Comparison of ENCODE assay signal across 13 cellular contexts in the genomic region with DNA sequence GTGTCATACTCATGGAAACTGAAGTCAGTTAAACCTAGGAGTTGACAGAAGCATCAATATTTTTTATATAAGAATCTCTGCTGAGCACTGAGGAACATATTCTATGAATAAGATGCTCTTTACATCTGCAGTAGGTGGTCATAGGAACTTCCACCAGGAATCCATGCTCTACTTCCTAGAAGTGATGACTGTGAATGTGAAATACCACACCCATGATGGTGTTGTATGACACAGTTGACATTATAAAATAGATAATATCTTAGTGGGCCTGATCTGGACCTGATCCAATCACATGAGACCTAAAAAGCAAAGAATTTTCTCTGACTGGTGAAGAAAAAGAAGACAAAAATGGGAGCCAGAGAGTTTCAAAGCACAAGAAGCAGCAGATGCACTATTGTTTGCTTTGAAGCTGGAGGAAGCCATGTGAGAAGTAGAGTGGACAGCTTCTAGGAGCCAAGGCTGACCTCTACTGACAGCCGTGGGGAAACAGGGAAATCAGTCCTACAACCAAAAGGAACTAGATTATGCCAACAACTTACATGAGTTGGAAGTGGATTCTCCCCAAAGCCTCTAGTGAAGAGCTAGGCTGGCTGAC.
A peak's percentile ranks its signal among the peaks of the same experiment; 100 is the strongest.
DNase-seq lines count a peak whose midpoint lies in the region; ATAC-seq and TF ChIP-seq lines count a peak whose summit lies in the region.
"Had no signal": no experiment of that assay in that cellular context is flagged by ENCODE, and none has a peak within 500 bp of the region (broad histone marks: within the 10 kb centered on the region; RNA-seq: fewer than 3 reads in every experiment).

No MANE protein-coding gene starts in this region.

- H3K9me2 ChIP-seq in PC-3 (replicated peaks; ENCODE audit: low read length): no peaks in the 10 kb centered on the region
- H3K9me2 ChIP-seq in OCI-LY7 (ENCODE audit: insufficient read depth, low read length): no peaks in the 10 kb centered on the region

- no peak overlapping the region for H3K4me3 ChIP-seq in PC-3 (ENCODE audit: low read length)
- no peak overlapping the region for H3K4me3 ChIP-seq in esophagus squamous epithelium
- H3K4me3 ChIP-seq in thyroid gland (replicated peaks in 1 of 3): no peak overlapping the region
- no peak overlapping the region for H3K4me3 ChIP-seq in OCI-LY7 (ENCODE audit: low read depth, low read length, poor library complexity, severe bottlenecking)

- H3K4me1 ChIP-seq in PC-3 (ENCODE audit: insufficient read depth, low read length) (peaks cover 30% of the 10 kb centered on the region), esophagus squamous epithelium (peaks cover 0 to 9% (median 3%) of the 10 kb centered on the region in 3 donors), thyroid gland (no peaks in the 10 kb centered on the region), OCI-LY7 (ENCODE audit: insufficient read depth, low read length, poor library complexity, severe bottlenecking) (no peaks in the 10 kb centered on the region)

- H3K4me2 ChIP-seq in PC-3 (ENCODE audit: low read length) (peak overlapping the region; percentile 63), OCI-LY7 (ENCODE audit: low read length) (no peak overlapping the region)

- no peaks in the 10 kb centered on the region for H4K20me1 ChIP-seq in PC-3 (ENCODE audit: low read length)
- H4K20me1 ChIP-seq in OCI-LY7 (ENCODE audit: insufficient read depth, low read length): no peaks in the 10 kb centered on the region

- 45 to 63% methylated on average over 1 of the region's 1 CpG for WGBS in esophagus squamous epithelium, 2 donors
- 83 to 97% methylated on average over 1 of the region's 1 CpG for WGBS in thyroid gland, 2 donors

- TF ChIP-seq CTCF in GM12872 (IDR thresholded peaks at IDR 0.05; ENCODE audit: insufficient read depth, low read depth, low read length) (0 out of 3 replicates have a peak, but pooled peaks have one; percentile 12), PC-3 (conservative IDR thresholded peaks at IDR 0.05; ENCODE audit: low read depth, low read length) (peak; percentile 47; the same call in 1 of the 2 replicates), esophagus squamous epithelium (IDR thresholded peaks at IDR 0.05) (peak in 1 of 6 experiments; percentile 6), thyroid gland (IDR thresholded peaks at IDR 0.05) (no peak), OCI-LY7 (conservative IDR thresholded peaks at IDR 0.05; ENCODE audit: low read length) (no peak)

- H3K27ac ChIP-seq in PC-3 (ENCODE audit: low read length): peak overlapping the region; percentile 99
- H3K27ac ChIP-seq in esophagus squamous epithelium: peak overlapping the region in 3 of 4 donors; percentile 20 to 73 (median 22)
- H3K27ac ChIP-seq in thyroid gland: no peak overlapping the region
- H3K27ac ChIP-seq in OCI-LY7 (ENCODE audit: low read depth, low read length, poor library complexity, severe bottlenecking): no peak overlapping the region

- intact Hi-C loops in PC-3 (cut with micrococcal nuclease) (loop anchor here (2.0 kb wide), 1 partner anchor 915 kb away; no protein-coding TSS in a partner anchor), esophagus squamous epithelium (cut with DNase I) (no loop called here), thyroid gland (cut with DNase I) (no loop called here), OCI-LY7 (cut with micrococcal nuclease; ENCODE audit: unreplicated experiment) (no loop called here)

- H3F3A ChIP-seq in PC-3 (ENCODE audit: low read length, unreplicated experiment): peaks cover 5% of the 10 kb centered on the region

- CTCF ChIA-PET in PC-3 (lab: Charles Lee) (interaction anchor here (0.6 to 1.2 kb wide), 2 partner anchors 10 to 525 kb away, joined by 4 to 6 read pairs; no protein-coding TSS in a partner anchor), OCI-LY7 (lab: Charles Lee; ENCODE audit: unreplicated experiment) (no interaction called here)

- H3K9ac ChIP-seq in PC-3 (ENCODE audit: low read length): peak overlapping the region; percentile 85

- POLR2A ChIA-PET in PC-3 (lab: Charles Lee; ENCODE audit: unreplicated experiment): no interaction called here
- POLR2A ChIA-PET in OCI-LY7 (lab: Charles Lee): no interaction called here

- peak; percentile 62 for ATAC-seq in PC-3
- ATAC-seq: activated T-helper 17 cell treated with anti-CD3 and anti-CD28 coated beads, Interleukin-2, amount 50 U/mL, for 72 hours had no signal

- DNase-seq in AML-193 (lab: John Stamatoyannopoulos, UW) (peak; percentile 34 to 50), PC-3 (peak; percentile 63), esophagus squamous epithelium (lab: John Stamatoyannopoulos, UW) (no peak), thyroid gland (no peak), OCI-LY7 (ENCODE audit: low spot score) (no peak), NAMALWA (ENCODE audit: low spot score) (no peak), NCI-H510A (lab: John Stamatoyannopoulos, UW) (no peak)
- DNase-seq: activated CD4-positive, CD25-positive, alpha-beta regulatory T cell treated with anti-CD3 and anti-CD28 coated beads, Interleukin-2, amount 50 U/mL, for 72 hours; C1 segment of cervical spinal cord; head of caudate nucleus; stimulated activated CD4-positive, alpha-beta T cell treated with anti-CD3 and anti-CD28 coated beads, Interleukin-2, amount 100 ng/mL, for 48 hours had no signal

- H2AFZ ChIP-seq in PC-3 (ENCODE audit: low read length) (no peak overlapping the region), OCI-LY7 (ENCODE audit: low read length) (no peak overlapping the region)

- H3K79me2 ChIP-seq in PC-3 (ENCODE audit: low read length) (no peaks in the 10 kb centered on the region), OCI-LY7 (ENCODE audit: insufficient read depth, low read depth, low read length) (no peaks in the 10 kb centered on the region)

- H3K9me3 ChIP-seq in PC-3 (ENCODE audit: low read length) (no peaks in the 10 kb centered on the region), esophagus squamous epithelium (no peaks in the 10 kb centered on the region), thyroid gland (no peaks in the 10 kb centered on the region), OCI-LY7 (ENCODE audit: low read length) (no peaks in the 10 kb centered on the region)

- no peak for TF ChIP-seq POLR2A in esophagus squamous epithelium (IDR thresholded peaks at IDR 0.05)
- TF ChIP-seq POLR2A in thyroid gland (IDR thresholded peaks at IDR 0.05): no peak

- BruUV-seq in PC-3 (replicated peaks; lab: Mats Ljungman, UMichigan): TSS peak; percentile 94
- BruUV-seq in OCI-LY7 (replicated peaks; lab: Mats Ljungman, UMichigan): no TSS peak

- H3K27me3 ChIP-seq in PC-3 (ENCODE audit: low read length) (no peaks in the 10 kb centered on the region), esophagus squamous epithelium (no peaks in the 10 kb centered on the region), thyroid gland (no peaks in the 10 kb centered on the region)

- H3K36me3 ChIP-seq in PC-3 (ENCODE audit: low read depth, low read length): no peaks in the 10 kb centered on the region
- H3K36me3 ChIP-seq in esophagus squamous epithelium: no peaks in the 10 kb centered on the region
- no peaks in the 10 kb centered on the region for H3K36me3 ChIP-seq in thyroid gland
- no peaks in the 10 kb centered on the region for H3K36me3 ChIP-seq in OCI-LY7 (ENCODE audit: insufficient read depth, low read length)

Comparison
In these comparisons a context has a peak if more than half of its experiments do, and no peak if none do; other contexts are left out.
1. DNase-seq: peak in AML-193 (2 of 2) and PC-3 (single experiment); none in esophagus squamous epithelium (single experiment), thyroid gland (0 of 2), OCI-LY7 (single experiment), NAMALWA (single experiment) and NCI-H510A (single experiment).
2. CTCF ChIP-seq: peak in GM12872 (single experiment) and PC-3 (single experiment); none in thyroid gland (0 of 6) and OCI-LY7 (single experiment).
3. H3K27ac ChIP-seq: peak in PC-3 (single experiment) and esophagus squamous epithelium (3 of 4); none in thyroid gland (0 of 3) and OCI-LY7 (single experiment).